Comparison of ENCODE assay signal across 25 cellular contexts in the genomic region with DNA sequence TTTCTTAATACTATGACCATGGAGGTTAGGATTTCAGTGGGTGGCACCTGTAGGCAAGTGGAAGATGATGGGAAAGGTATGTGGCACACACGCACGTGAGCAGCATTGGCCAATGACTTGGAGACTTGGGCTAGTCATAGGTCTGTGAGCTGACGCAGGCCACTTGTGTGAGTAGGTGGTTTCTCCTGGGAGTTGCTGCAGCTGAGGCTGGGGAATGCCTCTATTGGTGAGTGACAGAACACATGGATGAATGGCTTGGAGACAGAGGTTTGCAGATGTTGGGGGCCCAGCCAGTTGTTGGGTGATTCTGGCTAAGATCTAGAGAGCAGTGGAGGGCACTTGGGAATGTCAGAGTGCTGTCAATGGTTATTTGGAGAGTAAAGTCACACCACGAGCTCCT.
DNase-seq lines count a peak whose midpoint lies in the region; ATAC-seq and TF ChIP-seq lines count a peak whose summit lies in the region.
"Had no signal": no experiment of that assay in that cellular context is flagged by ENCODE, and none has a peak within 500 bp of the region (broad histone marks: within the 10 kb centered on the region; RNA-seq: fewer than 3 reads in every experiment).

No MANE protein-coding gene starts in this region.

- no peaks in the 10 kb centered on the region for H3K9me3 ChIP-seq in mammary epithelial cell (replicated peaks; ENCODE audit: insufficient read depth, low read length)
- H3K9me3 ChIP-seq in trophoblast cell (ENCODE audit: insufficient read depth, low read depth, low read length), result no peaks in the 10 kb centered on the region
- H3K9me3 ChIP-seq: A549, BE2C had no signal

- H3K4me2 ChIP-seq in mammary epithelial cell (ENCODE audit: insufficient read depth, low read depth, low read length), result no peak overlapping the region
- H3K4me2 ChIP-seq in trophoblast cell (ENCODE audit: low read length), result no peak overlapping the region
- H3K4me2 ChIP-seq: A549; BLaER1 treated with 17β-estradiol and CSF1 and Interleukin-3, amounts not matched to agents 10 nM and 100 nM; GM23338 had no signal

- ATAC-seq in GM19351 (IDR thresholded peaks at IDR 0.05; ENCODE audit: unreplicated experiment), result no peak
- ATAC-seq: A549, GM12878, GM23338, HCT116 had no signal

- no peak overlapping the region for H3K27ac Mint-ChIP-seq in MCF 10A (ENCODE audit: low read depth, unreplicated experiment)
- H3K27ac Mint-ChIP-seq in dendritic cell treated with granulocyte-macrophage colony-stimulating factor and Interleukin-4, amounts not matched to agents 40 ng/mL and 50 ng/mL, for 4 days, result peak overlapping the region; percentile 4
- H3K27ac Mint-ChIP-seq: CD4-positive, alpha-beta T cell; GM23338; H9 had no signal

- H4K20me1 ChIP-seq in mammary epithelial cell (ENCODE audit: insufficient read depth, low read length), result no peaks in the 10 kb centered on the region
- H4K20me1 ChIP-seq: BLaER1 treated with 17β-estradiol and CSF1 and Interleukin-3, amounts not matched to agents 10 nM and 100 nM had no signal

- POLR2A ChIA-PET in MCF 10A (lab: Yijun Ruan, JAX), result no interaction called here

- H4K91ac ChIP-seq in trophoblast cell (ENCODE audit: low read depth, low read length), result no peak overlapping the region

- DNase-seq in MCF 10A (ENCODE audit: unreplicated experiment) (peak; percentile 18), mammary epithelial cell (no peak), SW480 (ENCODE audit: low spot score) (peak; percentile 19), trophoblast cell (no peak), NCI-H1105 treated with DMSO at 0.1 percent for 48 hours (lab: John Stamatoyannopoulos, UW) (no peak), activated T-cell treated with anti-CD3 and anti-CD28 coated beads for 4 hours (no peak)
- DNase-seq: 8988T; ACHN; AML-193; BE2C; CD4-positive, alpha-beta T cell; CD8-positive, alpha-beta memory T cell; DMS 273 treated with DMSO at 0.1 percent for 48 hours; DMS79; EL; GDM1; H9 had no signal

- no peak overlapping the region for H3K18ac ChIP-seq in trophoblast cell (ENCODE audit: low read length)

- WGBS in mammary epithelial cell (ENCODE audit: low coverage, missing lambda C conversion rate), result 89% methylated on average over 4 of the region's 4 CpGs
- no CpG with 5 or more reads among the region's 4 CpGs for WGBS in trophoblast cell (ENCODE audit: extremely low coverage, insufficient coverage, insufficient read length)

- H3K36me3 ChIP-seq in mammary epithelial cell (ENCODE audit: insufficient read depth, low read length) (no peaks in the 10 kb centered on the region), trophoblast cell (ENCODE audit: control insufficient read depth in 1 of 2, insufficient read depth in 2 of 2, low read length in 2 of 2) (no peaks in the 10 kb centered on the region)
- H3K36me3 ChIP-seq: BE2C had no signal

- peaks cover 9% of the 10 kb centered on the region for H3K4me1 Mint-ChIP-seq in MCF 10A (ENCODE audit: insufficient read depth, unreplicated experiment)
- peaks cover 52% of the 10 kb centered on the region for H3K4me1 Mint-ChIP-seq in dendritic cell treated with granulocyte-macrophage colony-stimulating factor and Interleukin-4, amounts not matched to agents 40 ng/mL and 50 ng/mL, for 4 days (ENCODE audit: low read depth)
- H3K4me1 Mint-ChIP-seq: GM23338, H9 had no signal

- TF ChIP-seq CTCF in MCF 10A (IDR thresholded peaks at IDR 0.05; ENCODE audit: unreplicated experiment) (no peak), mammary epithelial cell (conservative IDR thresholded peaks at IDR 0.05 in 1 of 2, IDR thresholded peaks at IDR 0.05 in 1 of 2; ENCODE audit: extremely low read depth in 1 of 2, insufficient read depth in 1 of 2, low read depth in 1 of 2, low read length in 2 of 2) (no peak)

- H2BK5ac ChIP-seq in trophoblast cell (ENCODE audit: low read depth, low read length, poor library complexity), result no peak overlapping the region

- H3K14ac ChIP-seq in trophoblast cell (ENCODE audit: low read length), result no peak overlapping the region

- H2AFZ ChIP-seq in mammary epithelial cell (ENCODE audit: low read depth, low read length), result no peak overlapping the region
- no peak overlapping the region for H2AFZ ChIP-seq in trophoblast cell (ENCODE audit: insufficient read depth, low read length, poor library complexity)
- H2AFZ ChIP-seq: GM23338 had no signal

- BruUV-seq in MCF 10A (replicated peaks; lab: Mats Ljungman, UMichigan), result no TSS peak
- no TSS peak for BruUV-seq in mammary epithelial cell (replicated peaks; lab: Mats Ljungman, UMichigan)

- no peak overlapping the region for H2BK12ac ChIP-seq in trophoblast cell (ENCODE audit: low read length)

- H3K27me3 Mint-ChIP-seq in MCF 10A (ENCODE audit: insufficient read depth, unreplicated experiment), result no peaks in the 10 kb centered on the region
- no peaks in the 10 kb centered on the region for H3K27me3 Mint-ChIP-seq in dendritic cell treated with granulocyte-macrophage colony-stimulating factor and Interleukin-4, amounts not matched to agents 40 ng/mL and 50 ng/mL, for 4 days
- H3K27me3 Mint-ChIP-seq: CD4-positive, alpha-beta T cell; CD8-positive, alpha-beta memory T cell had no signal

- H3K27me3 ChIP-seq in mammary epithelial cell (ENCODE audit: insufficient read depth, low read length) (no peaks in the 10 kb centered on the region), trophoblast cell (ENCODE audit: insufficient read depth, low read length) (no peaks in the 10 kb centered on the region)
- H3K27me3 ChIP-seq: BE2C; BLaER1 treated with 17β-estradiol and CSF1 and Interleukin-3, amounts not matched to agents 10 nM and 100 nM had no signal

- H3K79me2 ChIP-seq in mammary epithelial cell (ENCODE audit: insufficient read depth, low read length) (no peaks in the 10 kb centered on the region), trophoblast cell (ENCODE audit: control insufficient read depth, insufficient read depth, low read length, poor library complexity) (no peaks in the 10 kb centered on the region)

- CTCF ChIA-PET in MCF 10A (lab: Yijun Ruan, JAX), result interaction anchor here (0.6 kb wide), 1 partner anchor 154 kb away, joined by 3 read pairs; no protein-coding TSS in a partner anchor
- CTCF ChIA-PET in mammary epithelial cell (lab: Charles Lee; ENCODE audit: low non-redundant PET), result interaction anchor here (0.5 kb wide), 1 partner anchor 82 kb away, joined by 4 read pairs; no protein-coding TSS in a partner anchor

- no peak overlapping the region for H3K27ac ChIP-seq in mammary epithelial cell (ENCODE audit: insufficient read depth, low read depth, low read length)
- H3K27ac ChIP-seq in trophoblast cell (ENCODE audit: low read depth, low read length), result no peak overlapping the region
- H3K27ac ChIP-seq: A549; BLaER1 treated with 17β-estradiol and CSF1 and Interleukin-3, amounts not matched to agents 10 nM and 100 nM had no signal

- in situ Hi-C loops in mammary epithelial cell (cut with MboI; ENCODE audit: low sequenced_read_pairs in 2 of 2), result no loop called here

- H2AK5ac ChIP-seq in trophoblast cell (ENCODE audit: low read length), result no peak overlapping the region

- H3K4me1 ChIP-seq in mammary epithelial cell (ENCODE audit: insufficient read depth, low read length) (no peaks in the 10 kb centered on the region), trophoblast cell (ENCODE audit: control insufficient read depth in 1 of 2, insufficient read depth in 2 of 2, low read length in 2 of 2) (no peaks in the 10 kb centered on the region)

- dilution Hi-C loops in mammary epithelial cell (cut with HindIII; ENCODE audit: low sequenced_read_pairs), result loop anchor here (5.0 kb wide), 1 partner anchor 98 kb away; no protein-coding TSS in a partner anchor

- H3K23ac ChIP-seq in trophoblast cell (ENCODE audit: low read length), result no peak overlapping the region

- no peak overlapping the region for H2BK120ac ChIP-seq in trophoblast cell (ENCODE audit: insufficient read depth, low read length, poor library complexity)

- H3K4me3 ChIP-seq in mammary epithelial cell (replicated peaks in 1 of 3; ENCODE audit: insufficient read depth in 1 of 3, low read depth in 2 of 3, low read length in 3 of 3) (no peak overlapping the region), trophoblast cell (ENCODE audit: low read depth, low read length) (peak overlapping the region; percentile 13)
- H3K4me3 ChIP-seq: A549; BLaER1 treated with 17β-estradiol and CSF1 and Interleukin-3, amounts not matched to agents 10 nM and 100 nM; GM12878; GM23338 had no signal

- no peaks in the 10 kb centered on the region for H3K9me3 Mint-ChIP-seq in MCF 10A (ENCODE audit: unreplicated experiment)
- H3K9me3 Mint-ChIP-seq in dendritic cell treated with granulocyte-macrophage colony-stimulating factor and Interleukin-4, amounts not matched to agents 40 ng/mL and 50 ng/mL, for 4 days, result no peaks in the 10 kb centered on the region
- H3K9me3 Mint-ChIP-seq: CD4-positive, alpha-beta T cell; CD8-positive, alpha-beta memory T cell; GM23338; H9 had no signal

- H3K36me3 Mint-ChIP-seq in MCF 10A (ENCODE audit: insufficient read depth, unreplicated experiment), result no peaks in the 10 kb centered on the region
- H3K36me3 Mint-ChIP-seq in dendritic cell treated with granulocyte-macrophage colony-stimulating factor and Interleukin-4, amounts not matched to agents 40 ng/mL and 50 ng/mL, for 4 days (ENCODE audit: low read depth), result no peaks in the 10 kb centered on the region

- no peak overlapping the region for H3K9ac ChIP-seq in mammary epithelial cell (ENCODE audit: insufficient read depth, low read length)
- no peak overlapping the region for H3K9ac ChIP-seq in trophoblast cell (ENCODE audit: low read length)
- H3K9ac ChIP-seq: BLaER1 treated with 17β-estradiol and CSF1 and Interleukin-3, amounts not matched to agents 10 nM and 100 nM had no signal

- H4K8ac ChIP-seq in trophoblast cell (ENCODE audit: low read depth, low read length), result no peak overlapping the region

- H3K4ac ChIP-seq in trophoblast cell (ENCODE audit: low read depth, low read length), result no peak overlapping the region

- no peaks in the 10 kb centered on the region for H3K79me1 ChIP-seq in trophoblast cell (ENCODE audit: low read length)

- H4K12ac ChIP-seq in trophoblast cell (ENCODE audit: low read depth, low read length), result no peak overlapping the region

- intact Hi-C loops in MCF 10A (cut with micrococcal nuclease), result no loop called here
- intact Hi-C loops in mammary epithelial cell (cut with micrococcal nuclease), result no loop called here
- intact Hi-C loops in dendritic cell treated with granulocyte-macrophage colony-stimulating factor and Interleukin-4, amounts not matched to agents 40 ng/mL and 50 ng/mL, for 4 days (cut with micrococcal nuclease), result no loop called here

- H3K4me3 Mint-ChIP-seq in MCF 10A (ENCODE audit: unreplicated experiment), result no peak overlapping the region
- no peak overlapping the region for H3K4me3 Mint-ChIP-seq in dendritic cell treated with granulocyte-macrophage colony-stimulating factor and Interleukin-4, amounts not matched to agents 40 ng/mL and 50 ng/mL, for 4 days
- H3K4me3 Mint-ChIP-seq: CD14-positive monocyte; CD4-positive, alpha-beta T cell; CD8-positive, alpha-beta memory T cell; GM23338; H9 had no signal

Comparison
In these comparisons a context has a peak if more than half of its experiments do, and no peak if none do; other contexts are left out.
1. DNase-seq: peak in MCF 10A (single experiment) and SW480 (single experiment); none in mammary epithelial cell (single experiment), trophoblast cell (0 of 2), NCI-H1105 treated with DMSO at 0.1 percent for 48 hours (single experiment) and activated T-cell treated with anti-CD3 and anti-CD28 coated beads for 4 hours (single experiment).